In the genomic region with DNA sequence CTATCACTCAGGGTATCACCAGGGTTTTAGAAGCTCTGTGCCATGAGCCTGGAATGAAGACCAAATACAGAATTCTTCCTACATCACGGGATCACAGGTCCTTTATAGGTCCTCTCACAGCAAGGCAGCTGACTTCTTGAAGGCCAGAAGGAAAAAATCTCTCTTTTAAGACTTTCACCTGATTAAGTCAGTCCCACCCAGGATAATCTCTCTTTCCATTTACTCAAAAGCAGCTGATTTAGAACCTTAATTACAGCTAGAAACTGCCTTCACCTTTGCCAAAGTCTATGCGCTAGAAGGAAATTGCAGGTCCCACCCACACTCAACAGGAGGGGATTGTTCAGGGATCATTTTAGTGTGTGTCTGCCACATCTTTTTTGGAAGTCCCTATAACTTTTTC, we compare ENCODE assay signal across 11 cellular contexts.
"Had no signal": no experiment of that assay in that cellular context is flagged by ENCODE, and none has a peak within 500 bp of the region (broad histone marks: within the 10 kb centered on the region; RNA-seq: fewer than 3 reads in every experiment).

No MANE protein-coding gene starts in this region.

- DNase-seq: GM23248, GOT3, H7, H9, HCEC 1CT, HFFc6 had no signal

- H3K4me3 ChIP-seq: GM23248, GM23338, HAP-1 had no signal

- H3K9me3 ChIP-seq: HAP-1 had no signal

- H3K4me2 ChIP-seq: GM23338 had no signal

- ATAC-seq: GM23338, HCT116 had no signal

- H3K4me1 ChIP-seq: HAP-1 had no signal

- H3K36me3 ChIP-seq: HAP-1 had no signal

- FAIRE-seq: H1, H54 had no signal

- H3K27ac ChIP-seq: GM23248 had no signal

- H3K9ac ChIP-seq: GM23248 had no signal

- H2AFZ ChIP-seq: GM23248, GM23338 had no signal
